In genomic region chr20:30356854-30357467, GRCh38 we compare ENCODE assay signal across 8 cellular contexts.
A peak's percentile ranks its signal among the peaks of the same experiment; 100 is the strongest.
DNase-seq lines count a peak whose midpoint lies in the region; ATAC-seq and TF ChIP-seq lines count a peak whose summit lies in the region.
"Not testable (repeated sequence)": the region's sequence is repeated elsewhere in the genome, so short reads cannot be mapped to it uniquely, and the experiment has no call there.

No MANE protein-coding gene starts in this region.

- not testable (repeated sequence) for H3K27ac Mint-ChIP-seq in WTC11, endodermal cell, immature natural killer cell

- H3K9me3 Mint-ChIP-seq in WTC11 (peaks cover 67% of the 10 kb centered on the region), endodermal cell (peaks cover 70% of the 10 kb centered on the region), immature natural killer cell (peaks cover 0 to 58% (median 7%) of the 10 kb centered on the region in 6 donors)

- H3K36me3 ChIP-seq in OCI-LY1 (ENCODE audit: insufficient read depth, low read length); endodermal cell (ENCODE audit: control insufficient read depth, insufficient read depth, low read length): not testable (repeated sequence)

- not testable (repeated sequence) for H4K20me1 ChIP-seq in OCI-LY1 (ENCODE audit: insufficient read depth, low read length)

- H3K9me2 ChIP-seq in OCI-LY1 (ENCODE audit: low read depth, low read length): not testable (repeated sequence)

- not testable (repeated sequence) for H3K27me3 Mint-ChIP-seq in WTC11 (ENCODE audit: low read depth); endodermal cell (ENCODE audit: insufficient read depth); immature natural killer cell (ENCODE audit: low read depth in 3 of 3)

- not testable (repeated sequence) for ATAC-seq in WTC11

- DNase-seq in DMS53 treated with DMSO at 0.1 percent for 48 hours (lab: John Stamatoyannopoulos, UW; ENCODE audit: unreplicated experiment) (peak; percentile 1), KBM-7 (peak; percentile 11), immature natural killer cell (peak in 2 of 3 donors; percentile 8 to 19)
- not testable (repeated sequence) for DNase-seq in WTC11 (ENCODE audit: low spot score); endodermal cell; retinal pigment epithelial cell (ENCODE audit: low read depth)

- not testable (repeated sequence) for H3K4me1 Mint-ChIP-seq in WTC11, endodermal cell, immature natural killer cell

- H3K36me3 Mint-ChIP-seq in WTC11: peaks cover 23% of the 10 kb centered on the region
- not testable (repeated sequence) for H3K36me3 Mint-ChIP-seq in endodermal cell (ENCODE audit: low read depth); immature natural killer cell

- WGBS in endodermal cell (ENCODE audit: insufficient coverage in 1 of 2, insufficient read length in 1 of 2), 2 experiments: 80% methylated on average over 1 of the region's 2 CpGs; no CpG with 5 or more reads in 1 of the 2 experiments

- not testable (repeated sequence) for H3F3A ChIP-seq in OCI-LY1 (ENCODE audit: insufficient read depth, low read length)

- POLR2A ChIA-PET in WTC11 (lab: Charles Lee): not testable (repeated sequence)

- H3K9ac ChIP-seq in OCI-LY1 (ENCODE audit: low read length); endodermal cell (ENCODE audit: extremely low read depth, low read length, poor library complexity, severe bottlenecking): not testable (repeated sequence)

- H3K79me2 ChIP-seq in OCI-LY1 (ENCODE audit: insufficient read depth, low read length): not testable (repeated sequence)

- not testable (repeated sequence) for H3K4me3 Mint-ChIP-seq in WTC11, endodermal cell, immature natural killer cell

- not testable (repeated sequence) for H3K27ac ChIP-seq in 22Rv1; OCI-LY1 (ENCODE audit: low read depth, low read length, poor library complexity, severe bottlenecking); endodermal cell (ENCODE audit: low read depth, low read length)

- H2AFZ ChIP-seq in OCI-LY1 (ENCODE audit: low read length): not testable (repeated sequence)

- not testable (repeated sequence) for H3K4me3 ChIP-seq in OCI-LY1 (ENCODE audit: low read depth, low read length, poor library complexity, severe bottlenecking); endodermal cell (ENCODE audit: low read length); retinal pigment epithelial cell (ENCODE audit: low read length)

- H3K27me3 ChIP-seq in OCI-LY1 (ENCODE audit: insufficient read depth, low read length); endodermal cell (ENCODE audit: control insufficient read depth, insufficient read depth, low read length, poor library complexity, severe bottlenecking): not testable (repeated sequence)

- not testable (repeated sequence) for H3K9me3 ChIP-seq in OCI-LY1 (ENCODE audit: low read length); endodermal cell (ENCODE audit: control insufficient read depth, low read length)

- not testable (repeated sequence) for H3K4me1 ChIP-seq in OCI-LY1 (ENCODE audit: insufficient read depth, low read length, severe bottlenecking); endodermal cell (ENCODE audit: control insufficient read depth, insufficient read depth, low read length)

- TF ChIP-seq CTCF in 22Rv1 (IDR thresholded peaks at IDR 0.05) (peak; percentile 83), OCI-LY1 (IDR thresholded peaks at IDR 0.05; ENCODE audit: low read length) (peak; percentile 50; the same call in 1 of the 2 replicates), WTC11 (IDR thresholded peaks at IDR 0.05) (peak; percentile 52), endodermal cell (conservative IDR thresholded peaks at IDR 0.05) (peak; percentile 66), retinal pigment epithelial cell (conservative IDR thresholded peaks at IDR 0.05; ENCODE audit: low read depth, low read length) (peak; percentile 30)

- CTCF ChIA-PET in WTC11 (lab: Charles Lee): not testable (repeated sequence)

- not testable (repeated sequence) for H3K4me2 ChIP-seq in OCI-LY1 (ENCODE audit: low read length)

- in situ Hi-C loops in KBM-7 (cut with MboI; ENCODE audit: low pct_unique_long_range_greater_than_20kb, low sequenced_read_pairs): not testable (repeated sequence)

Comparison
In these comparisons a context has a peak if more than half of its experiments do, and no peak if none do; other contexts are left out.
1. CTCF ChIP-seq: peak in every context shown above with its lines; median percentile 83 in 22Rv1; 66 in endodermal cell; 52 in WTC11; 50 in OCI-LY1; 30 in retinal pigment epithelial cell.